Comparison of ENCODE assay signal across 20 cellular contexts in genomic region chr6:106476326-106477105, GRCh38.
DNase-seq lines count a peak whose midpoint lies in the region; ATAC-seq, FAIRE-seq and TF ChIP-seq lines count a peak whose summit lies in the region.
"Had no signal": no experiment of that assay in that cellular context is flagged by ENCODE, and none has a peak within 500 bp of the region (broad histone marks: within the 10 kb centered on the region; RNA-seq: fewer than 3 reads in every experiment).

No MANE protein-coding gene starts in this region.

- H3K27me3 ChIP-seq in K562 (ENCODE audit: control insufficient read depth in 2 of 2, insufficient read depth in 2 of 2, low read length in 2 of 2): peaks cover 16 to 28% of the 10 kb centered on the region in 2 experiments

- no peak overlapping the region for H3K4me3 ChIP-seq in K562
- H3K4me3 ChIP-seq: psoas muscle, thoracic aorta had no signal

- no peak overlapping the region for H2AFZ ChIP-seq in K562 (ENCODE audit: low read depth, low read length)

- no peaks in the 10 kb centered on the region for H3K79me2 ChIP-seq in K562 (ENCODE audit: control insufficient read depth, insufficient read depth, low read length)

- CTCF ChIA-PET in K562 (lab: Yijun Ruan, JAX; ENCODE audit: low intra/inter-chr PET ratio): no interaction called here

- ATAC-seq in K562: no peak
- ATAC-seq: left ventricle myocardium superior; naive thymus-derived CD4-positive, alpha-beta T cell; psoas muscle had no signal

- no peak overlapping the region for H3K27ac ChIP-seq in K562 (ENCODE audit: extremely low read depth, low read depth, low read length)
- H3K27ac ChIP-seq: psoas muscle, thoracic aorta, WERI-Rb-1 had no signal

- H3K9ac ChIP-seq in K562 (ENCODE audit: insufficient read depth in 1 of 2, low read depth in 2 of 2, low read length in 2 of 2): no peak overlapping the region

- H4K20me1 ChIP-seq in K562 (replicated peaks; ENCODE audit: control insufficient read depth, insufficient read depth, low read length): no peaks in the 10 kb centered on the region; the same call in 1 of the 2 replicates

- no peaks in the 10 kb centered on the region for H3K9me1 ChIP-seq in K562 (ENCODE audit: control insufficient read depth, insufficient read depth, low read length)

- BruUV-seq in K562 (replicated peaks; lab: Mats Ljungman, UMichigan): no TSS peak

- no peak for TF ChIP-seq RAD21 in K562 (CRISPR knock-in tag; conservative IDR thresholded peaks at IDR 0.05 in 1 of 2, IDR thresholded peaks at IDR 0.05 in 1 of 2)

- TF ChIP-seq CTCF in K562 (IDR thresholded peaks at IDR 0.05 in 2 of 3, conservative IDR thresholded peaks at IDR 0.05 in 1 of 3; ENCODE audit: insufficient read depth in 2 of 3, low read depth in 1 of 3, low read length in 3 of 3): no peak

- no peaks in the 10 kb centered on the region for H3K4me1 ChIP-seq in K562 (replicated peaks in 1 of 2; ENCODE audit: control insufficient read depth in 2 of 2, insufficient read depth in 2 of 2, low read length in 2 of 2)
- H3K4me1 ChIP-seq: psoas muscle had no signal

- FAIRE-seq in K562 (lab: Jason Lieb, UNC): no peak
- FAIRE-seq: HTR-8/SVneo had no signal

- POLR2A ChIA-PET in K562 (lab: Yijun Ruan, JAX): no interaction called here

- H3K36me3 ChIP-seq in K562 (ENCODE audit: control insufficient read depth, insufficient read depth, low read length): no peaks in the 10 kb centered on the region
- H3K36me3 ChIP-seq: thoracic aorta, WERI-Rb-1 had no signal

- no peak for TF ChIP-seq EP300 in K562 (IDR thresholded peaks at IDR 0.05; ENCODE audit: low read length)

- 5% methylated on average over 2 of the region's 2 CpGs for WGBS in K562 (ENCODE audit: insufficient coverage, low coverage, missing lambda C conversion rate)

- in situ Hi-C loops in K562 (cut with MboI): no loop called here

- no peaks in the 10 kb centered on the region for H3K9me3 ChIP-seq in K562 (replicated peaks; ENCODE audit: control insufficient read depth, insufficient read depth, low read depth, low read length)
- H3K9me3 ChIP-seq: psoas muscle, thoracic aorta had no signal

- no peak for TF ChIP-seq POLR2A in K562 (conservative IDR thresholded peaks at IDR 0.05)

- no peak overlapping the region for H3K4me2 ChIP-seq in K562 (ENCODE audit: insufficient read depth, low read length)

- intact Hi-C loops in K562 (cut with micrococcal nuclease): no loop called here

- DNase-seq in EH (ENCODE audit: low read depth) (peak; percentile 35), HT1080 (ENCODE audit: low read depth) (peak; percentile 86), K562 (ENCODE audit: extremely low read depth in 1 of 4, low spot score in 3 of 4) (no peak), glomerular visceral epithelial cell (ENCODE audit: extremely low spot score) (peak; percentile 23), hippocampal formation (lab: John Stamatoyannopoulos, UW) (no peak), D341Med (ENCODE audit: low spot score) (no peak), Ammon's horn (ENCODE audit: low spot score) (no peak), GOT3 (lab: John Stamatoyannopoulos, UW) (no peak)
- DNase-seq: activated naive CD4-positive, alpha-beta T cell treated with anti-CD3 and anti-CD28 coated beads for 36 hours; C1 segment of cervical spinal cord; cerebellar nuclear complex; DND-41; hypothalamus; left ventricle myocardium superior; naive thymus-derived CD4-positive, alpha-beta T cell; psoas muscle; stimulated activated CD4-positive, alpha-beta T cell treated with anti-CD3 and anti-CD28 coated beads, Interleukin-15, amount 100 ng/mL, for 24 hours; WERI-Rb-1 had no signal

TF ChIP-seq in K562, 482 proteins besides CTCF, POLR2A, EP300 and RAD21:
- TF ChIP-seq BCOR (IDR thresholded peaks at IDR 0.05): peak; percentile 30; the same call in 1 of the 2 replicates
- peak; percentile 45 for TF ChIP-seq ZFP36 (IDR thresholded peaks at IDR 0.05; ENCODE audit: low read depth, low read length, partially characterized antibody)
- TF ChIP-seq NFE2 (IDR thresholded peaks at IDR 0.05; ENCODE audit: low read depth): no peak
- peak; percentile 81 for TF ChIP-seq RBM25 (IDR thresholded peaks at IDR 0.05; ENCODE audit: low read depth, low read length, severe bottlenecking)
- no peak for TF ChIP-seq ID3 (CRISPR knock-in tag; IDR thresholded peaks at IDR 0.05)
- TF ChIP-seq ID3 (tag; IDR thresholded peaks at IDR 0.05): no peak

Comparison
In these comparisons a context has a peak if more than half of its experiments do, and no peak if none do; other contexts are left out.
1. DNase-seq: peak in EH (single experiment), HT1080 (single experiment) and glomerular visceral epithelial cell (single experiment); none in K562 (0 of 4), hippocampal formation (0 of 2), D341Med (single experiment), Ammon's horn (single experiment) and GOT3 (single experiment).